1 cellular context compared by ENCODE assay signal in genomic region chr7:43586251-43586900, GRCh38.
TF ChIP-seq lines count a peak whose summit lies in the region.

No MANE protein-coding gene starts in this region.

TF ChIP-seq in HEK293, 187 proteins besides CTCF, POLR2A, EP300 and RAD21 (continued from another document and continues in another):
- TF ChIP-seq ZNF645 (tag by site-specific recombination; IDR thresholded peaks at IDR 0.05) (no peak), ZNF184 (tag by site-specific recombination; IDR thresholded peaks at IDR 0.05) (no peak), ZNF148 (tag by site-specific recombination; IDR thresholded peaks at IDR 0.05; ENCODE audit: borderline replicate concordance) (no peak), WT1 (tag by site-specific recombination; IDR thresholded peaks at IDR 0.05) (no peak), ZIC2 (tag by site-specific recombination; IDR thresholded peaks at IDR 0.05) (no peak), ZNF155 (tag by site-specific recombination; IDR thresholded peaks at IDR 0.05) (no peak), ZNF48 (tag by site-specific recombination; IDR thresholded peaks at IDR 0.05) (no peak), ZBTB49 (tag by site-specific recombination; IDR thresholded peaks at IDR 0.05; ENCODE audit: low read depth) (no peak), ZNF404 (tag by site-specific recombination; IDR thresholded peaks at IDR 0.05) (no peak), ZNF521 (tag by site-specific recombination; IDR thresholded peaks at IDR 0.05) (no peak), ZFP37 (tag by site-specific recombination; IDR thresholded peaks at IDR 0.05) (no peak), ZBTB6 (tag by site-specific recombination; IDR thresholded peaks at IDR 0.05) (no peak), ZNF658 (tag by site-specific recombination; IDR thresholded peaks at IDR 0.05) (no peak), ZNF10 (tag by site-specific recombination; IDR thresholded peaks at IDR 0.05) (no peak), ZNF112 (tag by site-specific recombination; IDR thresholded peaks at IDR 0.05) (no peak), ZNF747 (tag by site-specific recombination; IDR thresholded peaks at IDR 0.05) (no peak), ZSCAN30 (tag by site-specific recombination; IDR thresholded peaks at IDR 0.05) (no peak), ZNF558 (tag by site-specific recombination; IDR thresholded peaks at IDR 0.05) (no peak), ZBTB44 (tag by site-specific recombination; IDR thresholded peaks at IDR 0.05) (peak; percentile 63; the same call in 1 of the 2 replicates), BCL11B (tag by site-specific recombination; IDR thresholded peaks at IDR 0.05; ENCODE audit: low read depth) (no peak), ZNF426 (tag by site-specific recombination; IDR thresholded peaks at IDR 0.05) (no peak), MZF1 (tag by site-specific recombination; IDR thresholded peaks at IDR 0.05; ENCODE audit: borderline replicate concordance) (no peak), ZNF785 (tag by site-specific recombination; IDR thresholded peaks at IDR 0.05) (no peak), ZNF530 (tag by site-specific recombination; IDR thresholded peaks at IDR 0.05; ENCODE audit: low read depth) (no peak), KLF1 (tag by site-specific recombination; IDR thresholded peaks at IDR 0.05) (no peak), ZNF175 (tag by site-specific recombination; IDR thresholded peaks at IDR 0.05) (no peak), FEZF1 (tag by site-specific recombination; IDR thresholded peaks at IDR 0.05) (peak; percentile 70), ZNF621 (tag by site-specific recombination; IDR thresholded peaks at IDR 0.05) (no peak), ZSCAN23 (tag by site-specific recombination; IDR thresholded peaks at IDR 0.05) (no peak), ZNF600 (tag by site-specific recombination; IDR thresholded peaks at IDR 0.05) (peak; percentile 80), ZNF221 (tag by site-specific recombination; IDR thresholded peaks at IDR 0.05; ENCODE audit: borderline replicate concordance) (no peak), GLIS1 (tag by site-specific recombination; IDR thresholded peaks at IDR 0.05) (no peak), ZNF707 (tag by site-specific recombination; IDR thresholded peaks at IDR 0.05) (no peak), ZNF654 (tag by site-specific recombination; IDR thresholded peaks at IDR 0.05; ENCODE audit: low read depth) (no peak), ZBTB17 (tag by site-specific recombination; IDR thresholded peaks at IDR 0.05) (no peak), ZNF146 (tag by site-specific recombination; IDR thresholded peaks at IDR 0.05) (peak; percentile 47; the same call in 1 of the 2 replicates), ZNF302 (tag by site-specific recombination; IDR thresholded peaks at IDR 0.05; ENCODE audit: low read depth) (no peak), ZNF518A (tag by site-specific recombination; conservative IDR thresholded peaks at IDR 0.05; ENCODE audit: low read depth) (no peak), BCL6B (tag by site-specific recombination; IDR thresholded peaks at IDR 0.05) (no peak), ZNF394 (tag by site-specific recombination; IDR thresholded peaks at IDR 0.05; ENCODE audit: borderline replicate concordance) (no peak), ZFP69B (tag by site-specific recombination; IDR thresholded peaks at IDR 0.05) (peak; percentile 52; the same call in 1 of the 2 replicates), BCL11A (tag by site-specific recombination; IDR thresholded peaks at IDR 0.05; ENCODE audit: low read depth) (no peak), OSR2 (tag by site-specific recombination; IDR thresholded peaks at IDR 0.05) (peak; percentile 52; the same call in 1 of the 2 replicates), ZNF514 (tag by site-specific recombination; IDR thresholded peaks at IDR 0.05) (no peak), ZNF114 (tag by site-specific recombination; IDR thresholded peaks at IDR 0.05) (no peak), ZBTB1 (tag by site-specific recombination; IDR thresholded peaks at IDR 0.05) (no peak), ZNF132 (tag by site-specific recombination; IDR thresholded peaks at IDR 0.05; ENCODE audit: borderline replicate concordance) (no peak), ZNF26 (tag by site-specific recombination; IDR thresholded peaks at IDR 0.05) (no peak), ZNF248 (tag by site-specific recombination; IDR thresholded peaks at IDR 0.05) (no peak), ZNF585B (tag by site-specific recombination; IDR thresholded peaks at IDR 0.05) (no peak), ZBTB48 (tag by site-specific recombination; IDR thresholded peaks at IDR 0.05) (no peak), ZNF513 (tag by site-specific recombination; IDR thresholded peaks at IDR 0.05) (no peak)
